ENCODE assay signal across 12 cellular contexts in genomic region chr3:61848885-61849284, GRCh38.
DNase-seq lines count a peak whose midpoint lies in the region; ATAC-seq, FAIRE-seq and TF ChIP-seq lines count a peak whose summit lies in the region.
"Had no signal": no experiment of that assay in that cellular context is flagged by ENCODE, and none has a peak within 500 bp of the region (broad histone marks: within the 10 kb centered on the region; RNA-seq: fewer than 3 reads in every experiment).

No MANE protein-coding gene starts in this region.

- H4K20me1 ChIP-seq in endothelial cell of umbilical vein (replicated peaks; ENCODE audit: control insufficient read depth, extremely low read depth, insufficient read depth, low read length), result no peaks in the 10 kb centered on the region

- no peaks in the 10 kb centered on the region for H3K9me3 Mint-ChIP-seq in activated T-cell treated with anti-CD3 and anti-CD28 coated beads, Interleukin-2, amount 50 U/mL, for 24 hours
- H3K9me3 Mint-ChIP-seq in CD8-positive, alpha-beta memory T cell, result peaks cover 0 to 4% (median 0%) of the 10 kb centered on the region in 5 donors

- no peak for TF ChIP-seq POLR2A in endothelial cell of umbilical vein (IDR thresholded peaks at IDR 0.05; ENCODE audit: low read depth, low read length)
- TF ChIP-seq POLR2A in tibial nerve (IDR thresholded peaks at IDR 0.05), result no peak

- CTCF ChIA-PET in endothelial cell of umbilical vein (lab: Charles Lee), result interaction anchor here (1.1 kb wide), 1 partner anchor 339 kb away, joined by 4 read pairs; no protein-coding TSS in a partner anchor
- CTCF ChIA-PET in CD8-positive, alpha-beta memory T cell (lab: Charles Lee), result no interaction called here

- DNase-seq in LHCN-M2 (ENCODE audit: low read depth), result peak; percentile 69
- peak; percentile 83 for DNase-seq in endothelial cell of umbilical vein (ENCODE audit: low read depth, low spot score)
- DNase-seq in mucosa of descending colon, result no peak
- peak in 1 of 2 donors; percentile 54 for DNase-seq in tibial nerve (ENCODE audit: low spot score in 2 of 2)
- DNase-seq in stimulated activated naive CD8-positive, alpha-beta T cell treated with anti-CD3 and anti-CD28 coated beads, Interleukin-15, Interleukin-2, amounts not matched to agents 100 U/mL and 50 U/mL, for 24 hours, result no peak
- no peak for DNase-seq in activated T-cell treated with anti-CD3 and anti-CD28 coated beads, Interleukin-2, amount 50 U/mL, for 24 hours
- DNase-seq in cerebellar nuclear complex (lab: John Stamatoyannopoulos, UW), result no peak
- DNase-seq in CD8-positive, alpha-beta memory T cell, result no peak
- DNase-seq: activated T-cell treated with anti-CD3 and anti-CD28 coated beads, Interleukin-2, amount 50 U/mL, for 1 hour; stimulated activated naive CD4-positive, alpha-beta T cell treated with Interleukin-2 at 50 U/mL for 16 hours had no signal

- peak overlapping the region in 1 of 3 experiments; percentile 15 for H3K4me3 ChIP-seq in endothelial cell of umbilical vein (replicated peaks in 1 of 3; ENCODE audit: insufficient read depth in 1 of 3, low read depth in 1 of 3, low read length in 3 of 3)
- H3K4me3 ChIP-seq in mucosa of descending colon, result no peak overlapping the region
- H3K4me3 ChIP-seq in tibial nerve, result no peak overlapping the region
- H3K4me3 ChIP-seq in CD8-positive, alpha-beta memory T cell (ENCODE audit: low read length), result no peak overlapping the region
- H3K4me3 ChIP-seq: SJSA1 had no signal

- peak; percentile 86 to 95 for TF ChIP-seq EP300 in tibial nerve (IDR thresholded peaks at IDR 0.05)

- H3K27ac Mint-ChIP-seq in activated T-cell treated with anti-CD3 and anti-CD28 coated beads, Interleukin-2, amount 50 U/mL, for 24 hours, result no peak overlapping the region
- no peak overlapping the region for H3K27ac Mint-ChIP-seq in CD8-positive, alpha-beta memory T cell
- H3K27ac Mint-ChIP-seq: progenitor cell of endocrine pancreas had no signal

- H3K27ac ChIP-seq in endothelial cell of umbilical vein (ENCODE audit: insufficient read depth, low read depth, low read length) (peak overlapping the region; percentile 51), tibial nerve (peak overlapping the region in 3 of 4 donors; percentile 55 to 85 (median 73))
- H3K27ac ChIP-seq in CD8-positive, alpha-beta memory T cell (ENCODE audit: low read depth, low read length), result no peak overlapping the region
- H3K27ac ChIP-seq: SJSA1 had no signal

- no peaks in the 10 kb centered on the region for H3K79me2 ChIP-seq in endothelial cell of umbilical vein (ENCODE audit: control insufficient read depth, insufficient read depth, low read length)

- H3K4me1 Mint-ChIP-seq in activated T-cell treated with anti-CD3 and anti-CD28 coated beads, Interleukin-2, amount 50 U/mL, for 24 hours (ENCODE audit: low read depth), result no peaks in the 10 kb centered on the region
- no peaks in the 10 kb centered on the region for H3K4me1 Mint-ChIP-seq in CD8-positive, alpha-beta memory T cell

- intact Hi-C loops in endothelial cell of umbilical vein (cut with micrococcal nuclease), result loop anchor here (2.0 kb wide), 1 partner anchor 284 kb away; no protein-coding TSS in a partner anchor
- intact Hi-C loops in mucosa of descending colon (cut with DNase I, micrococcal nuclease), result no loop called here

- no peaks in the 10 kb centered on the region for H3K9me3 ChIP-seq in endothelial cell of umbilical vein (replicated peaks; ENCODE audit: control insufficient read depth, insufficient read depth, low read length)
- no peaks in the 10 kb centered on the region for H3K9me3 ChIP-seq in mucosa of descending colon
- H3K9me3 ChIP-seq in tibial nerve, result no peaks in the 10 kb centered on the region
- H3K9me3 ChIP-seq in CD8-positive, alpha-beta memory T cell (ENCODE audit: low read length), result no peaks in the 10 kb centered on the region
- H3K9me3 ChIP-seq: SJSA1 had no signal

- POLR2A ChIA-PET in endothelial cell of umbilical vein (lab: Charles Lee), result no interaction called here
- POLR2A ChIA-PET in CD8-positive, alpha-beta memory T cell (lab: Charles Lee), result no interaction called here

- peak overlapping the region; percentile 83 for H3K4me2 ChIP-seq in endothelial cell of umbilical vein (ENCODE audit: insufficient read depth, low read length)

- no peak overlapping the region for H3K4me3 Mint-ChIP-seq in activated T-cell treated with anti-CD3 and anti-CD28 coated beads, Interleukin-2, amount 50 U/mL, for 24 hours
- no peak overlapping the region for H3K4me3 Mint-ChIP-seq in CD8-positive, alpha-beta memory T cell

- peak; percentile 86 for FAIRE-seq in endothelial cell of umbilical vein (lab: Jason Lieb, UNC)

- 2 to 3% methylated on average over 3 of the region's 3 CpGs for WGBS in tibial nerve, 2 donors

- H3K36me3 ChIP-seq in endothelial cell of umbilical vein (ENCODE audit: control insufficient read depth in 2 of 2, extremely low read depth in 1 of 2, insufficient read depth in 2 of 2, low read length in 2 of 2) (no peaks in the 10 kb centered on the region), mucosa of descending colon (ENCODE audit: low read depth) (no peaks in the 10 kb centered on the region), tibial nerve (no peaks in the 10 kb centered on the region)
- no peaks in the 10 kb centered on the region for H3K36me3 ChIP-seq in CD8-positive, alpha-beta memory T cell (ENCODE audit: insufficient read depth, low read length)
- H3K36me3 ChIP-seq: SJSA1 had no signal

- dilution Hi-C loops in endothelial cell of umbilical vein (cut with MboI; ENCODE audit: extremely low pct_ligation_motif_present, low sequenced_read_pairs), result no loop called here

- H3K4me1 ChIP-seq in endothelial cell of umbilical vein (ENCODE audit: control insufficient read depth, extremely low read depth, insufficient read depth, low read length) (peaks cover 25% of the 10 kb centered on the region), mucosa of descending colon (ENCODE audit: low read depth) (peaks cover 11% of the 10 kb centered on the region), tibial nerve (peaks cover 0 to 50% (median 25%) of the 10 kb centered on the region in 4 donors)
- H3K4me1 ChIP-seq in CD8-positive, alpha-beta memory T cell (ENCODE audit: insufficient read depth, low read length), result no peaks in the 10 kb centered on the region

- TF ChIP-seq CTCF in endothelial cell of umbilical vein (IDR thresholded peaks at IDR 0.05; ENCODE audit: extremely low read depth in 1 of 2, insufficient read depth in 1 of 2, low read depth in 1 of 2, low read length in 2 of 2) (no peak), mucosa of descending colon (IDR thresholded peaks at IDR 0.05) (no peak), tibial nerve (IDR thresholded peaks at IDR 0.05) (peak in 1 of 5 experiments; percentile 11)

- no TSS peak for BruUV-seq in endothelial cell of umbilical vein (replicated peaks; lab: Mats Ljungman, UMichigan)

- H3K27me3 ChIP-seq in endothelial cell of umbilical vein (ENCODE audit: control insufficient read depth in 2 of 2, insufficient read depth in 2 of 2, low read length in 2 of 2) (no peaks in the 10 kb centered on the region), tibial nerve (no peaks in the 10 kb centered on the region)
- H3K27me3 ChIP-seq in CD8-positive, alpha-beta memory T cell (ENCODE audit: insufficient read depth, low read length, poor library complexity, severe bottlenecking), result no peaks in the 10 kb centered on the region
- H3K27me3 ChIP-seq: SJSA1 had no signal

- H3K9me1 ChIP-seq in endothelial cell of umbilical vein (replicated peaks; ENCODE audit: control insufficient read depth, extremely low read depth, insufficient read depth, low read length), result no peaks in the 10 kb centered on the region

- H2AFZ ChIP-seq in endothelial cell of umbilical vein (ENCODE audit: low read depth, low read length), result no peak overlapping the region

- no peaks in the 10 kb centered on the region for H3K27me3 Mint-ChIP-seq in activated T-cell treated with anti-CD3 and anti-CD28 coated beads, Interleukin-2, amount 50 U/mL, for 24 hours
- H3K27me3 Mint-ChIP-seq in CD8-positive, alpha-beta memory T cell, result no peaks in the 10 kb centered on the region
- H3K27me3 Mint-ChIP-seq: progenitor cell of endocrine pancreas had no signal

- no peaks in the 10 kb centered on the region for H3K36me3 Mint-ChIP-seq in activated T-cell treated with anti-CD3 and anti-CD28 coated beads, Interleukin-2, amount 50 U/mL, for 24 hours (ENCODE audit: low read depth)
- H3K36me3 Mint-ChIP-seq in CD8-positive, alpha-beta memory T cell, result no peaks in the 10 kb centered on the region

- no peak overlapping the region for H3K9ac ChIP-seq in endothelial cell of umbilical vein (replicated peaks; ENCODE audit: extremely low read depth, insufficient read depth, low read length)

- ATAC-seq in mucosa of descending colon, result peak; percentile 32
- no peak for ATAC-seq in stimulated activated naive CD8-positive, alpha-beta T cell treated with anti-CD3 and anti-CD28 coated beads, Interleukin-15, Interleukin-2, amounts not matched to agents 100 U/mL and 50 U/mL, for 24 hours

TF ChIP-seq in endothelial cell of umbilical vein, 7 proteins besides CTCF, POLR2A, EP300 and RAD21:
- TF ChIP-seq GATA2 (IDR thresholded peaks at IDR 0.05; ENCODE audit: insufficient read depth, insufficient read length, low read depth, low read length) (peak; percentile 62), JUN (IDR thresholded peaks at IDR 0.05; ENCODE audit: borderline replicate concordance, insufficient read depth, insufficient read length, low read depth) (no peak)

Comparison
In these comparisons a context has a peak if more than half of its experiments do, and no peak if none do; other contexts are left out.
1. DNase-seq: peak in LHCN-M2 (single experiment) and endothelial cell of umbilical vein (single experiment); none in mucosa of descending colon (0 of 3), stimulated activated naive CD8-positive, alpha-beta T cell treated with anti-CD3 and anti-CD28 coated beads, Interleukin-15, Interleukin-2, amounts not matched to agents 100 U/mL and 50 U/mL, for 24 hours (single experiment), activated T-cell treated with anti-CD3 and anti-CD28 coated beads, Interleukin-2, amount 50 U/mL, for 24 hours (single experiment), cerebellar nuclear complex (0 of 2) and CD8-positive, alpha-beta memory T cell (0 of 5).